ENCODE assay signal across 10 cellular contexts in genomic region chr3:67048067-67048715, GRCh38. TPM values are rescaled to one million over a fixed set of nuclear protein-coding genes. Genes with fewer than 3 reads are reported as not detected.
DNase-seq lines count a peak whose midpoint lies in the region; ATAC-seq and TF ChIP-seq lines count a peak whose summit lies in the region.
"Had no signal": no experiment of that assay in that cellular context is flagged by ENCODE, and none has a peak within 500 bp of the region (broad histone marks: within the 10 kb centered on the region; RNA-seq: fewer than 3 reads in every experiment).

No MANE protein-coding gene starts in this region.

- no peak overlapping the region for H3K4me3 ChIP-seq in BE2C (ENCODE audit: low read depth, low read length)

- H3K4me1 ChIP-seq in BE2C: no peaks in the 10 kb centered on the region

- ATAC-seq in GM18909 (IDR thresholded peaks at IDR 0.05; ENCODE audit: poor library complexity, unreplicated experiment) (peak; percentile 96), HG02642 (IDR thresholded peaks at IDR 0.05; ENCODE audit: poor library complexity, unreplicated experiment) (peak; percentile 90), HG03575 (IDR thresholded peaks at IDR 0.05; ENCODE audit: extremely low read depth, insufficient number of reproducible peaks, low FRiP score, unreplicated experiment) (peak; percentile 95)
- ATAC-seq: activated naive CD8-positive, alpha-beta T cell treated with anti-CD3 and anti-CD28 coated beads, Interleukin-2, amount 50 U/mL, for 24 hours had no signal

- no peaks in the 10 kb centered on the region; the same call in 1 of the 2 replicates for H3K27me3 ChIP-seq in BE2C

- H3K36me3 ChIP-seq in BE2C: no peaks in the 10 kb centered on the region

- peak; percentile 63 for DNase-seq in germinal center (ENCODE audit: low spot score)
- no peak for DNase-seq in NCI-H2196 (lab: John Stamatoyannopoulos, UW; ENCODE audit: unreplicated experiment)
- no peak for DNase-seq in amygdala (lab: John Stamatoyannopoulos, UW)
- no peak for DNase-seq in DMS 273 (lab: John Stamatoyannopoulos, UW; ENCODE audit: unreplicated experiment)
- DNase-seq in BE2C: no peak
- DNase-seq: activated naive CD8-positive, alpha-beta T cell treated with anti-CD3 and anti-CD28 coated beads, Interleukin-2, amount 50 U/mL, for 24 hours; GDM1 had no signal

- H3K9me3 ChIP-seq in BE2C: no peaks in the 10 kb centered on the region

- TF ChIP-seq CTCF in BE2C (IDR thresholded peaks at IDR 0.05; ENCODE audit: low read depth, low read length): no peak

RNA-seq across cellular contexts. Expression of gene KBTBD8, which starts 50.1 kb away (rescaled TPM):
- 2.2 TPM for polyA plus RNA-seq in BE2C (2012; ENCODE audit: insufficient read depth, insufficient read length, low read depth)
